13 cellular contexts compared by ENCODE assay signal in genomic region chr3:138066383-138066782, GRCh38. TPM values are rescaled to one million over a fixed set of nuclear protein-coding genes. Genes with fewer than 3 reads are reported as not detected.
A peak's percentile ranks its signal among the peaks of the same experiment; 100 is the strongest.
DNase-seq lines count a peak whose midpoint lies in the region; ATAC-seq and TF ChIP-seq lines count a peak whose summit lies in the region.
"Had no signal": no experiment of that assay in that cellular context is flagged by ENCODE, and none has a peak within 500 bp of the region (broad histone marks: within the 10 kb centered on the region; RNA-seq: fewer than 3 reads in every experiment).

No MANE protein-coding gene starts in this region.

- DNase-seq in activated CD4-positive, alpha-beta memory T cell treated with anti-CD3 and anti-CD28 coated beads, Interleukin-2, amount 10 ng/mL, durations not matched to agents 7 days and 5 days = peak; percentile 42
- DNase-seq in KG1 (lab: John Stamatoyannopoulos, UW) = no peak
- no peak for DNase-seq in hippocampal formation (lab: John Stamatoyannopoulos, UW)
- no peak for DNase-seq in G401 (ENCODE audit: low spot score)
- DNase-seq in superior temporal gyrus (ENCODE audit: extremely low spot score) = no peak
- DNase-seq: GM23248, mesenchymal stem cell, thyroid gland had no signal

- CTCF ChIA-PET in activated CD4-positive, alpha-beta memory T cell treated with anti-CD3 and anti-CD28 coated beads, Interleukin-2, amount 10 ng/mL, durations not matched to agents 7 days and 5 days (lab: Charles Lee) = interaction anchor here (1.3 to 4.5 kb wide), 5 partner anchors 9 to 52 kb away, joined by 3 to 51 read pairs (median 3); partner anchors contain the start of gene DZIP1L

- H3K9me3 Mint-ChIP-seq in activated CD4-positive, alpha-beta memory T cell treated with anti-CD3 and anti-CD28 coated beads, Interleukin-2, amount 10 ng/mL, durations not matched to agents 7 days and 5 days = no peaks in the 10 kb centered on the region

- POLR2A ChIA-PET in activated CD4-positive, alpha-beta memory T cell treated with anti-CD3 and anti-CD28 coated beads, Interleukin-2, amount 10 ng/mL, durations not matched to agents 7 days and 5 days (lab: Charles Lee) = interaction anchor here (0.7 to 2.1 kb wide), 2 partner anchors 14 to 55 kb away, joined by 3 to 5 read pairs; no protein-coding TSS in a partner anchor

- peak overlapping the region; percentile 27 for H3K27ac Mint-ChIP-seq in activated CD4-positive, alpha-beta memory T cell treated with anti-CD3 and anti-CD28 coated beads, Interleukin-2, amount 10 ng/mL, durations not matched to agents 7 days and 5 days
- H3K27ac Mint-ChIP-seq: brain had no signal

- ATAC-seq in GM18505 (IDR thresholded peaks at IDR 0.05; ENCODE audit: unreplicated experiment) (peak; percentile 86), GM19438 (IDR thresholded peaks at IDR 0.05; ENCODE audit: low read depth, unreplicated experiment) (peak; percentile 70), HG02973 (IDR thresholded peaks at IDR 0.05; ENCODE audit: unreplicated experiment) (peak; percentile 94)

- no peak for TF ChIP-seq POLR2A in GM18505 (IDR thresholded peaks at IDR 0.05; ENCODE audit: borderline replicate concordance, extremely low read depth, insufficient read depth, insufficient read length)

- H3K4me3 Mint-ChIP-seq in activated CD4-positive, alpha-beta memory T cell treated with anti-CD3 and anti-CD28 coated beads, Interleukin-2, amount 10 ng/mL, durations not matched to agents 7 days and 5 days = no peak overlapping the region
- H3K4me3 Mint-ChIP-seq: brain had no signal

- H3K36me3 Mint-ChIP-seq in activated CD4-positive, alpha-beta memory T cell treated with anti-CD3 and anti-CD28 coated beads, Interleukin-2, amount 10 ng/mL, durations not matched to agents 7 days and 5 days (ENCODE audit: low read depth) = no peaks in the 10 kb centered on the region

- peaks cover 21% of the 10 kb centered on the region for H3K4me1 Mint-ChIP-seq in activated CD4-positive, alpha-beta memory T cell treated with anti-CD3 and anti-CD28 coated beads, Interleukin-2, amount 10 ng/mL, durations not matched to agents 7 days and 5 days
- H3K4me1 Mint-ChIP-seq: brain had no signal

- H3K27me3 Mint-ChIP-seq in activated CD4-positive, alpha-beta memory T cell treated with anti-CD3 and anti-CD28 coated beads, Interleukin-2, amount 10 ng/mL, durations not matched to agents 7 days and 5 days = peaks cover 37% of the 10 kb centered on the region
- H3K27me3 Mint-ChIP-seq: brain had no signal

- in situ Hi-C loops in G401 (cut with HindIII; ENCODE audit: low sequenced_read_pairs) = no loop called here

RNA-seq across cellular contexts. Expression of gene DZIP1L, which starts 49.0 kb away (rescaled TPM):
- under 1 TPM in 1 of 2 experiments, not detected in 1; 0.05 TPM for total RNA-seq in activated CD4-positive, alpha-beta memory T cell treated with anti-CD3 and anti-CD28 coated beads, Interleukin-2, amount 10 ng/mL, durations not matched to agents 7 days and 5 days
- total RNA-seq in G401 (2014; rRNA removed; shearing (Covaris generic)) = 16.2 and 17.8 TPM in 2 replicates

RNA-seq across cellular contexts. Expression of gene CLDN18, which starts 56.4 kb away (rescaled TPM):
- total RNA-seq in activated CD4-positive, alpha-beta memory T cell treated with anti-CD3 and anti-CD28 coated beads, Interleukin-2, amount 10 ng/mL, durations not matched to agents 7 days and 5 days = not detected
- total RNA-seq in G401 (2014; rRNA removed; shearing (Covaris generic)) = not detected in 2 replicates
- total RNA-seq: fibroblast of lung, GM23248, thyroid gland had no signal

Comparison
In these comparisons a context has a peak if more than half of its experiments do, and no peak if none do; other contexts are left out.
1. RNA of gene DZIP1L, which starts 49.0 kb away (total RNA-seq): 16.2 to 17.8 TPM in G401; 0.05 TPM in activated CD4-positive, alpha-beta memory T cell treated with anti-CD3 and anti-CD28 coated beads, Interleukin-2, amount 10 ng/mL, durations not matched to agents 7 days and 5 days; every median in the first group is over 10 times any median in the second.
2. Peak in every context shown above with its lines, with median percentiles within 50 percentile points of each other: ATAC-seq.